ENCODE assay signal across 8 cellular contexts in genomic region chr6:106089981-106090380, GRCh38. TPM values are rescaled to one million over a fixed set of nuclear protein-coding genes. Genes with fewer than 3 reads are reported as not detected.
A peak's percentile ranks its signal among the peaks of the same experiment; 100 is the strongest.
DNase-seq lines count a peak whose midpoint lies in the region; ATAC-seq lines count a peak whose summit lies in the region.

No MANE protein-coding gene starts in this region.

- no peak overlapping the region for H3K4me3 ChIP-seq in mucosa of stomach (ENCODE audit: low read length)

- peaks cover 31% of the 10 kb centered on the region for H3K27me3 Mint-ChIP-seq in activated naive CD8-positive, alpha-beta T cell treated with anti-CD3 and anti-CD28 coated beads, Interleukin-2, amount 10 ng/mL, durations not matched to agents 7 days and 5 days

- POLR2A ChIA-PET in activated naive CD8-positive, alpha-beta T cell treated with anti-CD3 and anti-CD28 coated beads, Interleukin-2, amount 10 ng/mL, durations not matched to agents 7 days and 5 days (lab: Charles Lee), result interaction anchor here (1.7 kb wide), 1 partner anchor 9 kb away, joined by 7 read pairs; no protein-coding TSS in a partner anchor

- peaks cover 49% of the 10 kb centered on the region for H3K4me1 Mint-ChIP-seq in activated naive CD8-positive, alpha-beta T cell treated with anti-CD3 and anti-CD28 coated beads, Interleukin-2, amount 10 ng/mL, durations not matched to agents 7 days and 5 days

- H3K4me1 ChIP-seq in mucosa of stomach (ENCODE audit: control insufficient read depth, insufficient read depth, low read length), result peaks cover 6% of the 10 kb centered on the region

- peak; percentile 17 for DNase-seq in Caki2 (ENCODE audit: low read depth)
- DNase-seq in HT-29 (ENCODE audit: low spot score), result peak; percentile 51
- no peak for DNase-seq in activated naive CD8-positive, alpha-beta T cell treated with anti-CD3 and anti-CD28 coated beads, Interleukin-2, amount 10 ng/mL, durations not matched to agents 7 days and 5 days
- DNase-seq in NCI-H69 (lab: John Stamatoyannopoulos, UW), result no peak
- DNase-seq in KG1 (lab: John Stamatoyannopoulos, UW), result no peak

- peaks cover 3% of the 10 kb centered on the region for H3K27me3 ChIP-seq in mucosa of stomach (ENCODE audit: control insufficient read depth, insufficient read depth, low read length)

- H3K9ac ChIP-seq in mucosa of stomach (ENCODE audit: low read length), result peak overlapping the region; percentile 77

- H3K27ac Mint-ChIP-seq in activated naive CD8-positive, alpha-beta T cell treated with anti-CD3 and anti-CD28 coated beads, Interleukin-2, amount 10 ng/mL, durations not matched to agents 7 days and 5 days, result no peak overlapping the region

- H3K36me3 Mint-ChIP-seq in activated naive CD8-positive, alpha-beta T cell treated with anti-CD3 and anti-CD28 coated beads, Interleukin-2, amount 10 ng/mL, durations not matched to agents 7 days and 5 days, result peaks cover 10% of the 10 kb centered on the region

- no peak for ATAC-seq in activated naive CD8-positive, alpha-beta T cell treated with anti-CD3 and anti-CD28 coated beads, Interleukin-2, amount 10 ng/mL, durations not matched to agents 7 days and 5 days (ENCODE audit: low read depth)
- ATAC-seq in GM19328 (IDR thresholded peaks at IDR 0.05; ENCODE audit: unreplicated experiment) (no peak), GM18520 (IDR thresholded peaks at IDR 0.05; ENCODE audit: unreplicated experiment) (no peak)

- H3K36me3 ChIP-seq in mucosa of stomach (ENCODE audit: control insufficient read depth, insufficient read depth, low read length), result no peaks in the 10 kb centered on the region

- H3K9me3 ChIP-seq in mucosa of stomach (ENCODE audit: control insufficient read depth, low read length), result no peaks in the 10 kb centered on the region

- in situ Hi-C loops in Caki2 (cut with HindIII; ENCODE audit: low pct_unique_long_range_greater_than_20kb, low sequenced_read_pairs), result no loop called here

- H3K9me3 Mint-ChIP-seq in activated naive CD8-positive, alpha-beta T cell treated with anti-CD3 and anti-CD28 coated beads, Interleukin-2, amount 10 ng/mL, durations not matched to agents 7 days and 5 days, result no peaks in the 10 kb centered on the region

- peak overlapping the region; percentile 11 for H3K4me3 Mint-ChIP-seq in activated naive CD8-positive, alpha-beta T cell treated with anti-CD3 and anti-CD28 coated beads, Interleukin-2, amount 10 ng/mL, durations not matched to agents 7 days and 5 days

RNA-seq across cellular contexts. Expression of gene PRDM1, which starts 3.8 kb away (rescaled TPM):
- 0.37 and 1.1 TPM in 2 replicates for total RNA-seq in Caki2 (2014; rRNA removed; shearing (Covaris generic); ENCODE audit: low replicate concordance)
- 1.4 TPM in 1 of 2 replicates, not detected in the other for total RNA-seq in HT-29 (2014; rRNA removed; shearing (Covaris generic))
- total RNA-seq in activated naive CD8-positive, alpha-beta T cell treated with anti-CD3 and anti-CD28 coated beads, Interleukin-2, amount 10 ng/mL, durations not matched to agents 7 days and 5 days, result 10 to 100 TPM; 20.2 to 21.1 TPM

Comparison
In these comparisons a context has a peak if more than half of its experiments do, and no peak if none do; other contexts are left out.
1. DNase-seq: peak in Caki2 (single experiment) and HT-29 (single experiment); none in activated naive CD8-positive, alpha-beta T cell treated with anti-CD3 and anti-CD28 coated beads, Interleukin-2, amount 10 ng/mL, durations not matched to agents 7 days and 5 days (single experiment), NCI-H69 (single experiment) and KG1 (single experiment).